1 cellular context compared by ENCODE assay signal in genomic region chr13:42274386-42275097, GRCh38.
TF ChIP-seq lines count a peak whose summit lies in the region.

No MANE protein-coding gene starts in this region.

TF ChIP-seq in GM12878, 131 proteins besides CTCF, POLR2A, EP300 and RAD21 (continued from another document):
- TF ChIP-seq MLLT1 (IDR thresholded peaks at IDR 0.05) (no peak), MYC (IDR thresholded peaks at IDR 0.05; ENCODE audit: insufficient read depth, insufficient read length, insufficient replicate concordance, low read length, severe bottlenecking) (no peak), MXI1 (IDR thresholded peaks at IDR 0.05; ENCODE audit: low read depth, low read length) (no peak), RAD51 (IDR thresholded peaks at IDR 0.05) (no peak), BMI1 (IDR thresholded peaks at IDR 0.05; ENCODE audit: borderline replicate concordance) (no peak), ZBED1 (IDR thresholded peaks at IDR 0.05; ENCODE audit: borderline replicate concordance) (no peak), ASH2L (IDR thresholded peaks at IDR 0.05; ENCODE audit: borderline replicate concordance, low read depth) (no peak), E2F4 (IDR thresholded peaks at IDR 0.05; ENCODE audit: low read depth, low read length) (no peak), CHD4 (IDR thresholded peaks at IDR 0.05) (no peak), BHLHE40 (IDR thresholded peaks at IDR 0.05; ENCODE audit: borderline replicate concordance in 1 of 2, low read depth in 2 of 2, low read length in 1 of 2) (no peak), NFIC (IDR thresholded peaks at IDR 0.05; ENCODE audit: low read depth, low read length) (no peak)
